ENCODE assay signal across 9 cellular contexts in genomic region chr7:80942261-80943041, GRCh38. TPM values are rescaled to one million over a fixed set of nuclear protein-coding genes. Genes with fewer than 3 reads are reported as not detected.
DNase-seq lines count a peak whose midpoint lies in the region; ATAC-seq and TF ChIP-seq lines count a peak whose summit lies in the region.
"Had no signal": no experiment of that assay in that cellular context is flagged by ENCODE, and none has a peak within 500 bp of the region (broad histone marks: within the 10 kb centered on the region; RNA-seq: fewer than 3 reads in every experiment).

No MANE protein-coding gene starts in this region.

- H3K27ac ChIP-seq in left lung (peak overlapping the region; percentile 71 to 79), vagina (peak overlapping the region; percentile 57)

- H3K4me1 ChIP-seq in left lung (peaks cover 12 to 32% of the 10 kb centered on the region in 2 donors), vagina (peaks cover 18% of the 10 kb centered on the region)

- ATAC-seq in left lung (peak; percentile 95), GM18511 (IDR thresholded peaks at IDR 0.05; ENCODE audit: unreplicated experiment) (no peak), GM21381 (IDR thresholded peaks at IDR 0.05; ENCODE audit: unreplicated experiment) (no peak)

- H3K4me3 ChIP-seq in cardiac fibroblast (replicated peaks in 1 of 2; ENCODE audit: low read depth in 2 of 2, low read length in 2 of 2) (no peak overlapping the region), left lung (no peak overlapping the region), vagina (no peak overlapping the region)

- no peaks in the 10 kb centered on the region for H3K27me3 ChIP-seq in left lung
- H3K27me3 ChIP-seq in vagina: no peaks in the 10 kb centered on the region

- H3K9me3 ChIP-seq in left lung (no peaks in the 10 kb centered on the region), vagina (no peaks in the 10 kb centered on the region)

- DNase-seq in NCI-H82 (lab: John Stamatoyannopoulos, UW) (peak; percentile 8), NCI-H82 treated with DMSO at 0.1 percent for 48 hours (lab: John Stamatoyannopoulos, UW; ENCODE audit: unreplicated experiment) (no peak), cardiac fibroblast (ENCODE audit: low read depth in 2 of 2) (peak; percentile 97 to 99), left lung (peak in 1 of 2 donors; percentile 67), vagina (ENCODE audit: extremely low spot score in 2 of 2) (no peak), NCI-H510A treated with DMSO at 0.1 percent for 48 hours (lab: John Stamatoyannopoulos, UW) (no peak)

- intact Hi-C loops in left lung (cut with DNase I) (no loop called here), vagina (cut with DNase I) (no loop called here)

- TF ChIP-seq CTCF in cardiac fibroblast (IDR thresholded peaks at IDR 0.05; ENCODE audit: low read depth, low read length) (no peak), left lung (IDR thresholded peaks at IDR 0.05) (no peak), vagina (IDR thresholded peaks at IDR 0.05) (no peak)

- no peak for TF ChIP-seq POLR2A in vagina (IDR thresholded peaks at IDR 0.05)

- H3K36me3 ChIP-seq in left lung (no peaks in the 10 kb centered on the region), vagina (no peaks in the 10 kb centered on the region)

RNA-seq across cellular contexts. Expression of gene SEMA3C, which starts 23.6 kb away (rescaled TPM):
- total RNA-seq in left lung: 10 to 100 TPM; 58.0 to 63.1 TPM
- 90.6 TPM for total RNA-seq in vagina
- total RNA-seq: B cell had no signal

Comparison
In these comparisons a context has a peak if more than half of its experiments do, and no peak if none do; other contexts are left out.
1. DNase-seq: peak in NCI-H82 (single experiment) and cardiac fibroblast (2 of 2); none in NCI-H82 treated with DMSO at 0.1 percent for 48 hours (single experiment), vagina (0 of 2) and NCI-H510A treated with DMSO at 0.1 percent for 48 hours (single experiment).